ENCODE assay signal across 20 cellular contexts in the genomic region with DNA sequence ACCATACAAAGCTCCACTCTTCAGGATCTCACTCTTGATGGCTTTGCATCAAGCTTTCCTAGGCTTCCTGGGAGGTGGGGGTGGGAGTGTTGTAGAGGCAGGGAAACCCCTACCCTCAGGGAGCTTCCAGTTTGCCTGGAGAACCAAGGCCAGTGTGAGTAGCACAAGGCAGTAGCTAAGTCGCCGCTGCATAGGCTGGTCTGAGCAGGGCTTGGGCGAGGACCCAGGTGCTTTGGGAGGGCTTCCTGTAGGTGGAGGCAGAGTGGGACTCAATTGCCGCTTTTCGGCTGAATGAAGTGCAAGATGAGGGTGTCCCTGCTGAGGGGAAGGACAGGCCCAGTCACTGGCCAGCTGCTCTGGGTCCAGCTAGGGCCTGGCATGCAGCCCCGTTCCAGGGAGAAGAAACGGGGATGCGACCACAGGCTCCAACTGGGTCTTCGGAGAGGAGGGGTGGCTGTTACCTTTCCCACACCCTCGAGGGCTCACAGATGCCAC. TPM values are rescaled to one million over a fixed set of nuclear protein-coding genes. Genes with fewer than 3 reads are reported as not detected.
DNase-seq lines count a peak whose midpoint lies in the region; ATAC-seq, FAIRE-seq and TF ChIP-seq lines count a peak whose summit lies in the region.
"Had no signal": no experiment of that assay in that cellular context is flagged by ENCODE, and none has a peak within 500 bp of the region (broad histone marks: within the 10 kb centered on the region; RNA-seq: fewer than 3 reads in every experiment).

No MANE protein-coding gene starts in this region.

- TF ChIP-seq POLR2A in HepG2 (IDR thresholded peaks at IDR 0.05; ENCODE audit: insufficient read depth in 1 of 2, low read depth in 2 of 2, low read length in 2 of 2) = no peak
- no peak for TF ChIP-seq POLR2A in right lobe of liver (IDR thresholded peaks at IDR 0.05)

- H3K4me2 ChIP-seq in HepG2 (ENCODE audit: low read depth, low read length) (no peak overlapping the region), OCI-LY1 (ENCODE audit: low read length) (peak overlapping the region; percentile 96)
- H3K4me2 ChIP-seq: A549 had no signal

- DNase-seq in HepG2 (ENCODE audit: low spot score) = no peak
- no peak for DNase-seq in right lobe of liver
- DNase-seq in iPS-NIHi11 (ENCODE audit: low spot score) = peak; percentile 2
- DNase-seq in occipital lobe (lab: John Stamatoyannopoulos, UW) = no peak
- DNase-seq in DMS153 treated with DMSO at 0.1 percent for 48 hours (lab: John Stamatoyannopoulos, UW; ENCODE audit: unreplicated experiment) = no peak
- no peak for DNase-seq in activated effector memory CD4-positive, alpha-beta T cell treated with Interleukin-2 at 50 U/mL for 16 hours
- no peak for DNase-seq in activated gamma-delta T cell (lab: John Stamatoyannopoulos, UW)
- DNase-seq: COR-L47, EL, HCEC 1CT, KG1, NCI-H1436, NCI-H2081, NCI-H774 had no signal

- TF ChIP-seq EP300 in HepG2 (IDR thresholded peaks at IDR 0.05; ENCODE audit: low read depth in 2 of 2, low read length in 2 of 2) = no peak
- TF ChIP-seq EP300 in HepG2 (CRISPR knock-in tag; IDR thresholded peaks at IDR 0.05; ENCODE audit: borderline replicate concordance) = no peak

- POLR2A ChIA-PET in HepG2 (lab: Yijun Ruan, JAX) = no interaction called here

- H3K36me3 ChIP-seq in HepG2 (replicated peaks in 1 of 2; ENCODE audit: control insufficient read depth in 1 of 2, insufficient read depth in 2 of 2, low read length in 2 of 2) = no peaks in the 10 kb centered on the region
- H3K36me3 ChIP-seq in right lobe of liver = no peaks in the 10 kb centered on the region
- H3K36me3 ChIP-seq in OCI-LY1 (ENCODE audit: insufficient read depth, low read length) = peaks cover 50% of the 10 kb centered on the region

- H4K20me1 ChIP-seq in HepG2 (ENCODE audit: insufficient read depth, low read length) = no peaks in the 10 kb centered on the region; the same call in 1 of the 2 replicates
- no peaks in the 10 kb centered on the region for H4K20me1 ChIP-seq in OCI-LY1 (ENCODE audit: insufficient read depth, low read length)

- BruUV-seq in HepG2 (replicated peaks; lab: Mats Ljungman, UMichigan) = no TSS peak

- no peaks in the 10 kb centered on the region for H3K79me2 ChIP-seq in HepG2 (ENCODE audit: insufficient read depth, low read length)
- peaks cover 23% of the 10 kb centered on the region for H3K79me2 ChIP-seq in OCI-LY1 (ENCODE audit: insufficient read depth, low read length)

- TF ChIP-seq RAD21 in HepG2 (CRISPR knock-in tag; IDR thresholded peaks at IDR 0.05) = no peak

- no peak for TF ChIP-seq CTCF in HepG2 (CRISPR knock-in tag; IDR thresholded peaks at IDR 0.05)
- TF ChIP-seq CTCF in right lobe of liver (IDR thresholded peaks at IDR 0.05) = no peak
- no peak for TF ChIP-seq CTCF in OCI-LY1 (IDR thresholded peaks at IDR 0.05; ENCODE audit: low read length)

- 50% methylated on average over 9 of the region's 10 CpGs for WGBS in HepG2 (ENCODE audit: low lambda C conversion rate)
- no CpG with 5 or more reads among the region's 10 CpGs for WGBS in right lobe of liver (ENCODE audit: insufficient coverage, low coverage, low lambda C conversion rate, missing lambda C conversion rate)

- H3K4me3 ChIP-seq in HepG2 (replicated peaks in 1 of 3; ENCODE audit: insufficient read depth in 1 of 3, low read depth in 2 of 3, low read length in 3 of 3) (no peak overlapping the region), right lobe of liver (no peak overlapping the region), OCI-LY1 (ENCODE audit: low read depth, low read length, poor library complexity, severe bottlenecking) (peak overlapping the region; percentile 97)
- H3K4me3 ChIP-seq: A549 had no signal

- H2AFZ ChIP-seq in HepG2 (ENCODE audit: low read length) (no peak overlapping the region), OCI-LY1 (ENCODE audit: low read length) (no peak overlapping the region)

- H3K27ac ChIP-seq in HepG2 (ENCODE audit: extremely low read length, insufficient read depth, low read length) (no peak overlapping the region), right lobe of liver (no peak overlapping the region), OCI-LY1 (ENCODE audit: low read depth, low read length, poor library complexity, severe bottlenecking) (peak overlapping the region; percentile 97)
- H3K27ac ChIP-seq: A549 had no signal

- H3K27me3 ChIP-seq in HepG2 (ENCODE audit: control insufficient read depth in 1 of 2, insufficient read depth in 2 of 2, low read length in 2 of 2) (peaks cover 18 to 70% of the 10 kb centered on the region in 2 experiments), right lobe of liver (no peaks in the 10 kb centered on the region), OCI-LY1 (ENCODE audit: insufficient read depth, low read length) (no peaks in the 10 kb centered on the region)

- CTCF ChIA-PET in HepG2 (lab: Yijun Ruan, JAX; ENCODE audit: low intra/inter-chr PET ratio, low total read pairs) = no interaction called here

- H3K9me2 ChIP-seq in OCI-LY1 (ENCODE audit: low read depth, low read length) = no peaks in the 10 kb centered on the region

- H3K4me1 ChIP-seq in HepG2 (ENCODE audit: insufficient read depth, low read length) (peaks cover 21% of the 10 kb centered on the region), right lobe of liver (no peaks in the 10 kb centered on the region), OCI-LY1 (ENCODE audit: insufficient read depth, low read length, severe bottlenecking) (peaks cover 82% of the 10 kb centered on the region)
- H3K4me1 ChIP-seq: A549 had no signal

- ATAC-seq in HepG2 (no peak), right lobe of liver (no peak)
- ATAC-seq: A549, Panc1 had no signal

- intact Hi-C loops in HepG2 (cut with micrococcal nuclease; ENCODE audit: unreplicated experiment) = no loop called here
- intact Hi-C loops in right lobe of liver (cut with DNase I) = no loop called here

- peaks cover 18% of the 10 kb centered on the region for H3F3A ChIP-seq in OCI-LY1 (ENCODE audit: insufficient read depth, low read length)

- in situ Hi-C loops in HepG2 (cut with HindIII; ENCODE audit: extremely low pct_ligation_motif_present, low pct_unique_long_range_greater_than_20kb) = loop anchor here (10.0 kb wide), 1 partner anchor 207 kb away; a partner anchor contains a TSS

- H3K9me3 ChIP-seq in HepG2 (ENCODE audit: low read length) (no peaks in the 10 kb centered on the region), right lobe of liver (no peaks in the 10 kb centered on the region), OCI-LY1 (ENCODE audit: low read length) (no peaks in the 10 kb centered on the region)
- H3K9me3 ChIP-seq: A549 had no signal

- FAIRE-seq in HepG2 (lab: Jason Lieb, UNC) = no peak
- FAIRE-seq: A549 had no signal

- H3K9ac ChIP-seq in HepG2 (ENCODE audit: insufficient read depth, low read depth, low read length) = no peak overlapping the region
- peak overlapping the region; percentile 100 for H3K9ac ChIP-seq in OCI-LY1 (ENCODE audit: low read length)

RNA-seq across cellular contexts. Expression of a gene that starts 3.9 kb away (rescaled TPM):
- total RNA-seq in HepG2 (2016; rRNA removed; fragmentation: Illumina TruSeq; extraction: Trizol) = not detected in 2 replicates
- not detected in 2 replicates for total RNA-seq in HepG2 (2016; cell fraction: cytosol; rRNA removed; fragmentation: Illumina TruSeq; extraction: Trizol; ENCODE audit: low read depth)
- total RNA-seq in HepG2 (2016; cell fraction: insoluble cytoplasmic fraction; rRNA removed; fragmentation: Illumina TruSeq; extraction: Trizol) = 0.54 TPM in 1 of 2 replicates, not detected in the other
- total RNA-seq in HepG2 (2016; cell fraction: membrane; rRNA removed; fragmentation: Illumina TruSeq; extraction: Trizol) = not detected in 2 replicates
- total RNA-seq in HepG2 (2016; cell fraction: nucleus; rRNA removed; fragmentation: Illumina TruSeq; extraction: Trizol) = not detected in 2 replicates
- polyA plus RNA-seq in HepG2 (2011; rRNA removed) = 0.21 TPM in 1 of 2 replicates, not detected in the other
- polyA plus RNA-seq in HepG2 (2011; cell fraction: cytosol; rRNA removed) = 0.19 and 0.55 TPM in 2 replicates
- polyA plus RNA-seq in HepG2 (2011; cell fraction: nucleus; rRNA removed) = not detected in 2 replicates
- 0.20 TPM in 1 of 2 replicates, not detected in the other for polyA plus RNA-seq in HepG2 (2012)
- polyA plus RNA-seq in HepG2 (2016; cell fraction: cytosol; fragmentation: Illumina TruSeq; extraction: Trizol; ENCODE audit: low read depth) = not detected in 2 replicates
- not detected in 2 replicates for polyA plus RNA-seq in HepG2 (2016; cell fraction: insoluble cytoplasmic fraction; fragmentation: Illumina TruSeq; extraction: Trizol; ENCODE audit: low read depth)
- not detected in 2 replicates for polyA plus RNA-seq in HepG2 (2016; cell fraction: membrane; fragmentation: Illumina TruSeq; extraction: Trizol; ENCODE audit: low read depth)
- not detected in 2 replicates for polyA plus RNA-seq in HepG2 (2016; cell fraction: nucleus; fragmentation: Illumina TruSeq; extraction: Trizol; ENCODE audit: insufficient read depth, low read depth)
- polyA minus RNA-seq in HepG2 (2011; rRNA and poly(A)+ RNA removed; ENCODE audit: low replicate concordance) = not detected in 2 replicates
- polyA minus RNA-seq in HepG2 (2011; cell fraction: cytosol; rRNA and poly(A)+ RNA removed) = not detected in 2 replicates
- not detected in 2 replicates for polyA minus RNA-seq in HepG2 (2011; cell fraction: nucleus; rRNA and poly(A)+ RNA removed)
- total RNA-seq in right lobe of liver = 1 to 10 TPM in 2 of 6 experiments, under 1 TPM in 4; 0.62 to 2.2 (median 0.92) TPM
- not detected for total RNA-seq in occipital lobe
- total RNA-seq: NCI-H460 had no signal

RNA-seq across cellular contexts. Expression of a gene that starts 9.6 kb away (rescaled TPM):
- total RNA-seq in HepG2 (2016; rRNA removed; fragmentation: Illumina TruSeq; extraction: Trizol) (not detected in 2 replicates), right lobe of liver (not detected), occipital lobe (not detected)
- not detected in 2 replicates for total RNA-seq in HepG2 (2016; cell fraction: cytosol; rRNA removed; fragmentation: Illumina TruSeq; extraction: Trizol; ENCODE audit: low read depth)
- total RNA-seq in HepG2 (2016; cell fraction: insoluble cytoplasmic fraction; rRNA removed; fragmentation: Illumina TruSeq; extraction: Trizol) = not detected in 2 replicates
- not detected in 2 replicates for total RNA-seq in HepG2 (2016; cell fraction: membrane; rRNA removed; fragmentation: Illumina TruSeq; extraction: Trizol)
- not detected in 2 replicates for total RNA-seq in HepG2 (2016; cell fraction: nucleus; rRNA removed; fragmentation: Illumina TruSeq; extraction: Trizol)
- polyA plus RNA-seq in HepG2 (2011; rRNA removed) = not detected in 2 replicates
- polyA plus RNA-seq in HepG2 (2011; cell fraction: cytosol; rRNA removed) = not detected in 2 replicates
- polyA plus RNA-seq in HepG2 (2011; cell fraction: nucleus; rRNA removed) = not detected in 2 replicates
- not detected in 2 replicates for polyA plus RNA-seq in HepG2 (2012)
- polyA plus RNA-seq in HepG2 (2016; cell fraction: cytosol; fragmentation: Illumina TruSeq; extraction: Trizol; ENCODE audit: low read depth) = not detected in 2 replicates
- polyA plus RNA-seq in HepG2 (2016; cell fraction: insoluble cytoplasmic fraction; fragmentation: Illumina TruSeq; extraction: Trizol; ENCODE audit: low read depth) = not detected in 2 replicates
- polyA plus RNA-seq in HepG2 (2016; cell fraction: membrane; fragmentation: Illumina TruSeq; extraction: Trizol; ENCODE audit: low read depth) = not detected in 2 replicates
- not detected in 2 replicates for polyA plus RNA-seq in HepG2 (2016; cell fraction: nucleus; fragmentation: Illumina TruSeq; extraction: Trizol; ENCODE audit: insufficient read depth, low read depth)
- not detected in 2 replicates for polyA minus RNA-seq in HepG2 (2011; rRNA and poly(A)+ RNA removed; ENCODE audit: low replicate concordance)
- not detected in 2 replicates for polyA minus RNA-seq in HepG2 (2011; cell fraction: cytosol; rRNA and poly(A)+ RNA removed)
- not detected in 2 replicates for polyA minus RNA-seq in HepG2 (2011; cell fraction: nucleus; rRNA and poly(A)+ RNA removed)
- total RNA-seq: M059J, NCI-H460 had no signal
- polyA plus RNA-seq: A549, CD14-positive monocyte had no signal

RNA-seq across cellular contexts. Expression of a gene that starts 17.2 kb away (rescaled TPM):
- total RNA-seq in HepG2 (2016; rRNA removed; fragmentation: Illumina TruSeq; extraction: Trizol) (not detected in 2 replicates), right lobe of liver (not detected), occipital lobe (not detected)
- not detected in 2 replicates for total RNA-seq in HepG2 (2016; cell fraction: cytosol; rRNA removed; fragmentation: Illumina TruSeq; extraction: Trizol; ENCODE audit: low read depth)
- not detected in 2 replicates for total RNA-seq in HepG2 (2016; cell fraction: insoluble cytoplasmic fraction; rRNA removed; fragmentation: Illumina TruSeq; extraction: Trizol)
- total RNA-seq in HepG2 (2016; cell fraction: membrane; rRNA removed; fragmentation: Illumina TruSeq; extraction: Trizol) = not detected in 2 replicates
- total RNA-seq in HepG2 (2016; cell fraction: nucleus; rRNA removed; fragmentation: Illumina TruSeq; extraction: Trizol) = not detected in 2 replicates
- not detected in 2 replicates for polyA plus RNA-seq in HepG2 (2011; rRNA removed)
- polyA plus RNA-seq in HepG2 (2011; cell fraction: cytosol; rRNA removed) = not detected in 2 replicates
- not detected in 2 replicates for polyA plus RNA-seq in HepG2 (2011; cell fraction: nucleus; rRNA removed)
- polyA plus RNA-seq in HepG2 (2012) = not detected in 2 replicates
- polyA plus RNA-seq in HepG2 (2016; cell fraction: cytosol; fragmentation: Illumina TruSeq; extraction: Trizol; ENCODE audit: low read depth) = not detected in 2 replicates
- not detected in 2 replicates for polyA plus RNA-seq in HepG2 (2016; cell fraction: insoluble cytoplasmic fraction; fragmentation: Illumina TruSeq; extraction: Trizol; ENCODE audit: low read depth)
- not detected in 2 replicates for polyA plus RNA-seq in HepG2 (2016; cell fraction: membrane; fragmentation: Illumina TruSeq; extraction: Trizol; ENCODE audit: low read depth)
- not detected in 2 replicates for polyA plus RNA-seq in HepG2 (2016; cell fraction: nucleus; fragmentation: Illumina TruSeq; extraction: Trizol; ENCODE audit: insufficient read depth, low read depth)
- polyA minus RNA-seq in HepG2 (2011; rRNA and poly(A)+ RNA removed; ENCODE audit: low replicate concordance) = not detected in 2 replicates
- not detected in 2 replicates for polyA minus RNA-seq in HepG2 (2011; cell fraction: cytosol; rRNA and poly(A)+ RNA removed)
- not detected in 2 replicates for polyA minus RNA-seq in HepG2 (2011; cell fraction: nucleus; rRNA and poly(A)+ RNA removed)
- total RNA-seq: M059J, NCI-H460 had no signal
- polyA plus RNA-seq: A549, CD14-positive monocyte had no signal

RNA-seq across cellular contexts. Expression of a gene that starts 31.8 kb away (rescaled TPM):
- total RNA-seq in HepG2 (2016; rRNA removed; fragmentation: Illumina TruSeq; extraction: Trizol) = not detected in 2 replicates
- not detected in 2 replicates for total RNA-seq in HepG2 (2016; cell fraction: cytosol; rRNA removed; fragmentation: Illumina TruSeq; extraction: Trizol; ENCODE audit: low read depth)
- not detected in 2 replicates for total RNA-seq in HepG2 (2016; cell fraction: insoluble cytoplasmic fraction; rRNA removed; fragmentation: Illumina TruSeq; extraction: Trizol)
- not detected in 2 replicates for total RNA-seq in HepG2 (2016; cell fraction: membrane; rRNA removed; fragmentation: Illumina TruSeq; extraction: Trizol)
- total RNA-seq in HepG2 (2016; cell fraction: nucleus; rRNA removed; fragmentation: Illumina TruSeq; extraction: Trizol) = not detected in 2 replicates
- polyA plus RNA-seq in HepG2 (2011; rRNA removed) = not detected in 2 replicates
- not detected in 2 replicates for polyA plus RNA-seq in HepG2 (2011; cell fraction: cytosol; rRNA removed)
- polyA plus RNA-seq in HepG2 (2011; cell fraction: nucleus; rRNA removed) = not detected in 2 replicates
- not detected in 2 replicates for polyA plus RNA-seq in HepG2 (2012)
- polyA plus RNA-seq in HepG2 (2016; cell fraction: cytosol; fragmentation: Illumina TruSeq; extraction: Trizol; ENCODE audit: low read depth) = not detected in 2 replicates
- not detected in 2 replicates for polyA plus RNA-seq in HepG2 (2016; cell fraction: insoluble cytoplasmic fraction; fragmentation: Illumina TruSeq; extraction: Trizol; ENCODE audit: low read depth)
- not detected in 2 replicates for polyA plus RNA-seq in HepG2 (2016; cell fraction: membrane; fragmentation: Illumina TruSeq; extraction: Trizol; ENCODE audit: low read depth)
- polyA plus RNA-seq in HepG2 (2016; cell fraction: nucleus; fragmentation: Illumina TruSeq; extraction: Trizol; ENCODE audit: insufficient read depth, low read depth) = not detected in 2 replicates
- polyA minus RNA-seq in HepG2 (2011; rRNA and poly(A)+ RNA removed; ENCODE audit: low replicate concordance) = not detected in 2 replicates
- polyA minus RNA-seq in HepG2 (2011; cell fraction: cytosol; rRNA and poly(A)+ RNA removed) = not detected in 2 replicates
- polyA minus RNA-seq in HepG2 (2011; cell fraction: nucleus; rRNA and poly(A)+ RNA removed) = not detected in 2 replicates
- total RNA-seq in right lobe of liver = not detected
- total RNA-seq in occipital lobe = not detected
- total RNA-seq: M059J, NCI-H460 had no signal
- polyA plus RNA-seq: A549, CD14-positive monocyte had no signal

RNA-seq across cellular contexts. Expression of a gene that starts 44.5 kb away (rescaled TPM):
- total RNA-seq in HepG2 (2016; rRNA removed; fragmentation: Illumina TruSeq; extraction: Trizol) (0.02 TPM in 1 of 2 replicates, not detected in the other), right lobe of liver (1 to 10 TPM in 1 of 6 experiments, under 1 TPM in 5; 0.10 to 1.4 (median 0.20) TPM), occipital lobe (not detected)
- total RNA-seq in HepG2 (2016; cell fraction: cytosol; rRNA removed; fragmentation: Illumina TruSeq; extraction: Trizol; ENCODE audit: low read depth) = not detected in 2 replicates
- not detected in 2 replicates for total RNA-seq in HepG2 (2016; cell fraction: insoluble cytoplasmic fraction; rRNA removed; fragmentation: Illumina TruSeq; extraction: Trizol)
- total RNA-seq in HepG2 (2016; cell fraction: membrane; rRNA removed; fragmentation: Illumina TruSeq; extraction: Trizol) = not detected in 2 replicates
- not detected in 2 replicates for total RNA-seq in HepG2 (2016; cell fraction: nucleus; rRNA removed; fragmentation: Illumina TruSeq; extraction: Trizol)
- polyA plus RNA-seq in HepG2 (2011; rRNA removed) = 0.03 and 0.04 TPM in 2 replicates
- polyA plus RNA-seq in HepG2 (2011; cell fraction: cytosol; rRNA removed) = 0.01 TPM in 2 replicates
- 0.07 and 0.13 TPM in 2 replicates for polyA plus RNA-seq in HepG2 (2011; cell fraction: nucleus; rRNA removed)
- polyA plus RNA-seq in HepG2 (2012) = 0.03 and 0.12 TPM in 2 replicates
- polyA plus RNA-seq in HepG2 (2016; cell fraction: cytosol; fragmentation: Illumina TruSeq; extraction: Trizol; ENCODE audit: low read depth) = not detected in 2 replicates
- not detected in 2 replicates for polyA plus RNA-seq in HepG2 (2016; cell fraction: insoluble cytoplasmic fraction; fragmentation: Illumina TruSeq; extraction: Trizol; ENCODE audit: low read depth)
- not detected in 2 replicates for polyA plus RNA-seq in HepG2 (2016; cell fraction: membrane; fragmentation: Illumina TruSeq; extraction: Trizol; ENCODE audit: low read depth)
- polyA plus RNA-seq in HepG2 (2016; cell fraction: nucleus; fragmentation: Illumina TruSeq; extraction: Trizol; ENCODE audit: insufficient read depth, low read depth) = not detected in 2 replicates
- 0.38 and 4.1 TPM in 2 replicates for polyA minus RNA-seq in HepG2 (2011; rRNA and poly(A)+ RNA removed; ENCODE audit: low replicate concordance)
- not detected in 2 replicates for polyA minus RNA-seq in HepG2 (2011; cell fraction: cytosol; rRNA and poly(A)+ RNA removed)
- 0.26 and 0.37 TPM in 2 replicates for polyA minus RNA-seq in HepG2 (2011; cell fraction: nucleus; rRNA and poly(A)+ RNA removed)
- total RNA-seq: M059J had no signal
- polyA plus RNA-seq: CD14-positive monocyte had no signal
